1 cellular context compared by ENCODE assay signal in the genomic region with DNA sequence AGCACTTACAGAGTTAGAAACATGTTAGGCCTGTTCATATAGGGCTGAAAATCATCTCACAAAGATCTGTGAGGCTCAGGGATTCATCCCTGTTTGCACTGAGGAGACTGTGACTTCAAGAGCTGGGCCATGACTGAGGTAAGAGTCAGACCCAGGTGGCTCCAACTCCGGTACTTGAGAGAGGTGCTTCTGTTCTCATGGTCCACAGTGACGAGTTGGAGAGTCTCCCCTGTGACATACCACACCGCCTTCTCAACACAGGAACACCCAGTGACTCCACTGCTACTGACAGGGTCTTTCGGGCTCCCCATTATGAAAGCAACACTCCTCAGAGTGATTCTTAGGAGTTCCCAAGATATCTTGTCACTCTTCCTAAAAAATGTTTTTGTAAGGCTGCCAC.
TF ChIP-seq lines count a peak whose summit lies in the region.

No MANE protein-coding gene starts in this region.

TF ChIP-seq in GM23338, 12 proteins besides CTCF, POLR2A, EP300 and RAD21:
- TF ChIP-seq, protein P1, sequence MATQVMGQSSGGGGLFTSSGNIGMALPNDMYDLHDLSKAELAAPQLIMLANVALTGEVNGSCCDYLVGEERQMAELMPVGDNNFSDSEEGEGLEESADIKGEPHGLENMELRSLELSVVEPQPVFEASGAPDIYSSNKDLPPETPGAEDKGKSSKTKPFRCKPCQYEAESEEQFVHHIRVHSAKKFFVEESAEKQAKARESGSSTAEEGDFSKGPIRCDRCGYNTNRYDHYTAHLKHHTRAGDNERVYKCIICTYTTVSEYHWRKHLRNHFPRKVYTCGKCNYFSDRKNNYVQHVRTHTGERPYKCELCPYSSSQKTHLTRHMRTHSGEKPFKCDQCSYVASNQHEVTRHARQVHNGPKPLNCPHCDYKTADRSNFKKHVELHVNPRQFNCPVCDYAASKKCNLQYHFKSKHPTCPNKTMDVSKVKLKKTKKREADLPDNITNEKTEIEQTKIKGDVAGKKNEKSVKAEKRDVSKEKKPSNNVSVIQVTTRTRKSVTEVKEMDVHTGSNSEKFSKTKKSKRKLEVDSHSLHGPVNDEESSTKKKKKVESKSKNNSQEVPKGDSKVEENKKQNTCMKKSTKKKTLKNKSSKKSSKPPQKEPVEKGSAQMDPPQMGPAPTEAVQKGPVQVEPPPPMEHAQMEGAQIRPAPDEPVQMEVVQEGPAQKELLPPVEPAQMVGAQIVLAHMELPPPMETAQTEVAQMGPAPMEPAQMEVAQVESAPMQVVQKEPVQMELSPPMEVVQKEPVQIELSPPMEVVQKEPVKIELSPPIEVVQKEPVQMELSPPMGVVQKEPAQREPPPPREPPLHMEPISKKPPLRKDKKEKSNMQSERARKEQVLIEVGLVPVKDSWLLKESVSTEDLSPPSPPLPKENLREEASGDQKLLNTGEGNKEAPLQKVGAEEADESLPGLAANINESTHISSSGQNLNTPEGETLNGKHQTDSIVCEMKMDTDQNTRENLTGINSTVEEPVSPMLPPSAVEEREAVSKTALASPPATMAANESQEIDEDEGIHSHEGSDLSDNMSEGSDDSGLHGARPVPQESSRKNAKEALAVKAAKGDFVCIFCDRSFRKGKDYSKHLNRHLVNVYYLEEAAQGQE (IDR thresholded peaks at IDR 0.05; ENCODE audit: unreplicated experiment), result no peak
- TF ChIP-seq ZNF331 (CRISPR knock-in tag; IDR thresholded peaks at IDR 0.05; ENCODE audit: low read depth) (no peak), STAT1 (IDR thresholded peaks at IDR 0.05; ENCODE audit: unreplicated experiment) (no peak)
